ENCODE assay signal across 7 cellular contexts in genomic region chr15:89494941-89495637, GRCh38. TPM values are rescaled to one million over a fixed set of nuclear protein-coding genes. Genes with fewer than 3 reads are reported as not detected.
DNase-seq lines count a peak whose midpoint lies in the region; TF ChIP-seq lines count a peak whose summit lies in the region.

No MANE protein-coding gene starts in this region.

- no peaks in the 10 kb centered on the region for H3K79me2 ChIP-seq in DOHH2 (ENCODE audit: control insufficient read depth, low read length)

- H3K4me1 ChIP-seq in DOHH2 (ENCODE audit: control insufficient read depth, low read length): no peaks in the 10 kb centered on the region

- H3K36me3 ChIP-seq in DOHH2 (ENCODE audit: control insufficient read depth, low read length): no peaks in the 10 kb centered on the region

- no peaks in the 10 kb centered on the region for H3K9me3 ChIP-seq in DOHH2 (ENCODE audit: control insufficient read depth, insufficient read depth, low read length)

- intact Hi-C loops in activated T-helper 2 cell treated with anti-CD3 and anti-CD28 coated beads, Interferon-gamma antibody, Interleukin-2, Interleukin-4, amounts not matched to agents 10 μg/mL and 5 μg/mL and 100 μg/mL, durations not matched to agents 14 hours and 24 hours and 36 hours (cut with micrococcal nuclease): loop anchor here (5.0 kb wide), 1 partner anchor 62 kb away; no protein-coding TSS in a partner anchor

- TF ChIP-seq CTCF in DOHH2 (IDR thresholded peaks at IDR 0.05; ENCODE audit: low read depth, low read length, poor library complexity, severe bottlenecking): peak; percentile 80
- TF ChIP-seq CTCF in HFFc6 (IDR thresholded peaks at IDR 0.05): peak; percentile 82

- no peak overlapping the region for H3K4me2 ChIP-seq in DOHH2 (ENCODE audit: low read length)

- H3K27ac Mint-ChIP-seq in HFFc6 (no peak overlapping the region), immature natural killer cell (no peak overlapping the region)
- H3K27ac Mint-ChIP-seq in activated T-helper 2 cell treated with anti-CD3 and anti-CD28 coated beads, Interferon-gamma antibody, Interleukin-2, Interleukin-4, amounts not matched to agents 10 μg/mL and 5 μg/mL and 100 μg/mL, durations not matched to agents 14 hours and 24 hours and 36 hours: no peak overlapping the region

- 0 out of 2 replicates have a peak, but pooled peaks cover 2% of the 10 kb centered on the region for H3K27me3 ChIP-seq in DOHH2 (ENCODE audit: control insufficient read depth, low read length)

- H3K4me1 Mint-ChIP-seq in HFFc6 (ENCODE audit: low read depth) (peaks cover 17% of the 10 kb centered on the region), immature natural killer cell (peaks cover 10 to 19% of the 10 kb centered on the region in 2 donors)
- peaks cover 5% of the 10 kb centered on the region for H3K4me1 Mint-ChIP-seq in activated T-helper 2 cell treated with anti-CD3 and anti-CD28 coated beads, Interferon-gamma antibody, Interleukin-2, Interleukin-4, amounts not matched to agents 10 μg/mL and 5 μg/mL and 100 μg/mL, durations not matched to agents 14 hours and 24 hours and 36 hours (ENCODE audit: low read depth)

- no peaks in the 10 kb centered on the region for H4K20me1 ChIP-seq in DOHH2 (ENCODE audit: control insufficient read depth, insufficient read depth, low read depth, low read length)

- no peak overlapping the region for H3K27ac ChIP-seq in DOHH2 (ENCODE audit: low read depth, low read length)

- peaks cover 46% of the 10 kb centered on the region for H3K27me3 Mint-ChIP-seq in HFFc6 (ENCODE audit: insufficient read depth)
- peaks cover 37% of the 10 kb centered on the region for H3K27me3 Mint-ChIP-seq in activated T-helper 2 cell treated with anti-CD3 and anti-CD28 coated beads, Interferon-gamma antibody, Interleukin-2, Interleukin-4, amounts not matched to agents 10 μg/mL and 5 μg/mL and 100 μg/mL, durations not matched to agents 14 hours and 24 hours and 36 hours (ENCODE audit: low read depth)
- H3K27me3 Mint-ChIP-seq in immature natural killer cell (ENCODE audit: low read depth in 3 of 3): peaks cover 8 to 18% (median 14%) of the 10 kb centered on the region in 3 donors

- H3K36me3 Mint-ChIP-seq in HFFc6 (ENCODE audit: low read depth) (no peaks in the 10 kb centered on the region), immature natural killer cell (no peaks in the 10 kb centered on the region)
- H3K36me3 Mint-ChIP-seq in activated T-helper 2 cell treated with anti-CD3 and anti-CD28 coated beads, Interferon-gamma antibody, Interleukin-2, Interleukin-4, amounts not matched to agents 10 μg/mL and 5 μg/mL and 100 μg/mL, durations not matched to agents 14 hours and 24 hours and 36 hours (ENCODE audit: low read depth): no peaks in the 10 kb centered on the region

- H3F3A ChIP-seq in DOHH2 (ENCODE audit: control insufficient read depth, insufficient read depth): no peaks in the 10 kb centered on the region

- H3K4me3 ChIP-seq in DOHH2 (ENCODE audit: low read length): no peak overlapping the region

- H3K4me3 Mint-ChIP-seq in HFFc6 (no peak overlapping the region), immature natural killer cell (peak overlapping the region in 2 of 5 donors; percentile 5 to 57)
- H3K4me3 Mint-ChIP-seq in activated T-helper 2 cell treated with anti-CD3 and anti-CD28 coated beads, Interferon-gamma antibody, Interleukin-2, Interleukin-4, amounts not matched to agents 10 μg/mL and 5 μg/mL and 100 μg/mL, durations not matched to agents 14 hours and 24 hours and 36 hours (ENCODE audit: low read depth): no peak overlapping the region

- no peak for DNase-seq in HFFc6
- DNase-seq in activated T-helper 2 cell treated with anti-CD3 and anti-CD28 coated beads, Interferon-gamma antibody, Interleukin-2, Interleukin-4, amounts not matched to agents 10 μg/mL and 5 μg/mL and 100 μg/mL, durations not matched to agents 14 hours and 24 hours and 36 hours (ENCODE audit: low spot score): peak; percentile 18
- DNase-seq in lung microvascular endothelial cell (ENCODE audit: low read depth in 2 of 2): peak; percentile 18 to 35
- DNase-seq in immature natural killer cell: no peak
- DNase-seq in effector CD4-positive, alpha-beta T cell: no peak
- DNase-seq in LoVo (ENCODE audit: low spot score): no peak

- H3K9me3 Mint-ChIP-seq in HFFc6: no peaks in the 10 kb centered on the region
- no peaks in the 10 kb centered on the region for H3K9me3 Mint-ChIP-seq in activated T-helper 2 cell treated with anti-CD3 and anti-CD28 coated beads, Interferon-gamma antibody, Interleukin-2, Interleukin-4, amounts not matched to agents 10 μg/mL and 5 μg/mL and 100 μg/mL, durations not matched to agents 14 hours and 24 hours and 36 hours
- H3K9me3 Mint-ChIP-seq in immature natural killer cell: peaks cover 0 to 1% (median 0%) of the 10 kb centered on the region in 6 donors

- no peaks in the 10 kb centered on the region for H3K9me2 ChIP-seq in DOHH2 (replicated peaks; ENCODE audit: control insufficient read depth, low read length)

RNA-seq across cellular contexts. Expression of gene RHCG, which starts 1.3 kb away (rescaled TPM):
- not detected for total RNA-seq in HFFc6 (2021; fragmentation: NEBNext Ultra II Directional; extraction: Animal tissue kit (Norgen Biotek cat#: 25700))
- total RNA-seq in activated T-helper 2 cell treated with anti-CD3 and anti-CD28 coated beads, Interferon-gamma antibody, Interleukin-2, Interleukin-4, amounts not matched to agents 10 μg/mL and 5 μg/mL and 100 μg/mL, durations not matched to agents 14 hours and 24 hours and 36 hours: not detected in 2 replicates
- not detected in 2 replicates for total RNA-seq in lung microvascular endothelial cell
- not detected for polyA plus RNA-seq in immature natural killer cell

Comparison
In these comparisons a context has a peak if more than half of its experiments do, and no peak if none do; other contexts are left out.
1. DNase-seq: peak in activated T-helper 2 cell treated with anti-CD3 and anti-CD28 coated beads, Interferon-gamma antibody, Interleukin-2, Interleukin-4, amounts not matched to agents 10 μg/mL and 5 μg/mL and 100 μg/mL, durations not matched to agents 14 hours and 24 hours and 36 hours (single experiment) and lung microvascular endothelial cell (2 of 2); none in HFFc6 (single experiment), immature natural killer cell (0 of 3), effector CD4-positive, alpha-beta T cell (single experiment) and LoVo (single experiment).